Comparison of ENCODE assay signal across 8 cellular contexts in genomic region chr19:34998777-34999497, GRCh38. TPM values are rescaled to one million over a fixed set of nuclear protein-coding genes. Genes with fewer than 3 reads are reported as not detected.
DNase-seq lines count a peak whose midpoint lies in the region; ATAC-seq lines count a peak whose summit lies in the region.

No MANE protein-coding gene starts in this region.

- H3K4me3 ChIP-seq in HAP-1 (peak overlapping the region; percentile 68), iPS-11a (ENCODE audit: low read depth, low read length) (peak overlapping the region; percentile 62)

- H3K4me3 Mint-ChIP-seq in stimulated activated effector memory CD8-positive, alpha-beta T cell treated with anti-CD3 and anti-CD28 coated beads, Interleukin-12 subunit alpha, Interleukin-12 subunit beta, amount 100 ng/mL, for 72 hours, result peak overlapping the region; percentile 90

- in situ Hi-C loops in HAP-1 (cut with MboI; ENCODE audit: low sequenced_read_pairs), result no loop called here

- ATAC-seq in activated naive CD4-positive, alpha-beta T cell treated with anti-CD3 and anti-CD28 coated beads, Interleukin-2, amount 50 U/mL, for 72 hours, result peak in 1 of 2 donors; percentile 2
- ATAC-seq in stimulated activated effector memory CD8-positive, alpha-beta T cell treated with anti-CD3 and anti-CD28 coated beads, Interleukin-12 subunit alpha, Interleukin-12 subunit beta, amount 100 ng/mL, for 72 hours, result no peak

- H3K4me1 Mint-ChIP-seq in stimulated activated effector memory CD8-positive, alpha-beta T cell treated with anti-CD3 and anti-CD28 coated beads, Interleukin-12 subunit alpha, Interleukin-12 subunit beta, amount 100 ng/mL, for 72 hours, result peaks cover 59% of the 10 kb centered on the region

- peaks cover 30 to 35% of the 10 kb centered on the region in 2 donors for H3K36me3 Mint-ChIP-seq in activated naive CD4-positive, alpha-beta T cell treated with anti-CD3 and anti-CD28 coated beads, Interleukin-2, amount 50 U/mL, for 72 hours
- H3K36me3 Mint-ChIP-seq in stimulated activated effector memory CD8-positive, alpha-beta T cell treated with anti-CD3 and anti-CD28 coated beads, Interleukin-12 subunit alpha, Interleukin-12 subunit beta, amount 100 ng/mL, for 72 hours, result peaks cover 36% of the 10 kb centered on the region

- H3K27ac Mint-ChIP-seq in activated naive CD4-positive, alpha-beta T cell treated with anti-CD3 and anti-CD28 coated beads, Interleukin-2, amount 50 U/mL, for 72 hours, result peak overlapping the region; percentile 69 to 96
- peak overlapping the region; percentile 97 for H3K27ac Mint-ChIP-seq in stimulated activated effector memory CD8-positive, alpha-beta T cell treated with anti-CD3 and anti-CD28 coated beads, Interleukin-12 subunit alpha, Interleukin-12 subunit beta, amount 100 ng/mL, for 72 hours

- no peaks in the 10 kb centered on the region for H3K27me3 ChIP-seq in HAP-1 (ENCODE audit: low read depth)

- peaks cover 17% of the 10 kb centered on the region for H3K4me1 ChIP-seq in HAP-1

- DNase-seq in HAP-1 (ENCODE audit: low spot score in 2 of 2) (peak in 1 of 2 experiments; percentile 49), NCI-H187 (lab: John Stamatoyannopoulos, UW) (no peak), CD1c-positive myeloid dendritic cell (ENCODE audit: extremely low spot score) (no peak), NCI-H510A treated with DMSO at 0.1 percent for 48 hours (lab: John Stamatoyannopoulos, UW) (no peak), NCI-H1092 (lab: John Stamatoyannopoulos, UW) (no peak)
- DNase-seq in activated naive CD4-positive, alpha-beta T cell treated with anti-CD3 and anti-CD28 coated beads, Interleukin-2, amount 50 U/mL, for 72 hours (ENCODE audit: low spot score in 2 of 2), result no peak
- DNase-seq in stimulated activated effector memory CD8-positive, alpha-beta T cell treated with anti-CD3 and anti-CD28 coated beads, Interleukin-12 subunit alpha, Interleukin-12 subunit beta, amount 100 ng/mL, for 72 hours (ENCODE audit: low spot score in 2 of 2), result no peak

- peaks cover 20% of the 10 kb centered on the region for H3K36me3 ChIP-seq in HAP-1 (replicated peaks)

- no peaks in the 10 kb centered on the region for H3K9me3 Mint-ChIP-seq in activated naive CD4-positive, alpha-beta T cell treated with anti-CD3 and anti-CD28 coated beads, Interleukin-2, amount 50 U/mL, for 72 hours
- no peaks in the 10 kb centered on the region for H3K9me3 Mint-ChIP-seq in stimulated activated effector memory CD8-positive, alpha-beta T cell treated with anti-CD3 and anti-CD28 coated beads, Interleukin-12 subunit alpha, Interleukin-12 subunit beta, amount 100 ng/mL, for 72 hours

- H3K9me3 ChIP-seq in HAP-1, result no peaks in the 10 kb centered on the region

RNA-seq across cellular contexts. Expression of gene GRAMD1A, which starts 1.2 kb away (rescaled TPM):
- 100 to 1,000 TPM; 158 to 160 TPM for total RNA-seq in activated naive CD4-positive, alpha-beta T cell treated with anti-CD3 and anti-CD28 coated beads, Interleukin-2, amount 50 U/mL, for 72 hours

RNA-seq across cellular contexts. Expression of gene SCN1B, which starts 31.3 kb away (rescaled TPM):
- 1 to 10 TPM; 1.5 to 1.7 TPM for total RNA-seq in activated naive CD4-positive, alpha-beta T cell treated with anti-CD3 and anti-CD28 coated beads, Interleukin-2, amount 50 U/mL, for 72 hours

RNA-seq across cellular contexts. Expression of gene ZNF792, which starts 34.9 kb away (rescaled TPM):
- 1 to 10 TPM; 6.4 to 9.7 TPM for total RNA-seq in activated naive CD4-positive, alpha-beta T cell treated with anti-CD3 and anti-CD28 coated beads, Interleukin-2, amount 50 U/mL, for 72 hours

RNA-seq across cellular contexts. Expression of gene HPN, which starts 42.6 kb away (rescaled TPM):
- not detected for total RNA-seq in activated naive CD4-positive, alpha-beta T cell treated with anti-CD3 and anti-CD28 coated beads, Interleukin-2, amount 50 U/mL, for 72 hours
